In the genomic region with DNA sequence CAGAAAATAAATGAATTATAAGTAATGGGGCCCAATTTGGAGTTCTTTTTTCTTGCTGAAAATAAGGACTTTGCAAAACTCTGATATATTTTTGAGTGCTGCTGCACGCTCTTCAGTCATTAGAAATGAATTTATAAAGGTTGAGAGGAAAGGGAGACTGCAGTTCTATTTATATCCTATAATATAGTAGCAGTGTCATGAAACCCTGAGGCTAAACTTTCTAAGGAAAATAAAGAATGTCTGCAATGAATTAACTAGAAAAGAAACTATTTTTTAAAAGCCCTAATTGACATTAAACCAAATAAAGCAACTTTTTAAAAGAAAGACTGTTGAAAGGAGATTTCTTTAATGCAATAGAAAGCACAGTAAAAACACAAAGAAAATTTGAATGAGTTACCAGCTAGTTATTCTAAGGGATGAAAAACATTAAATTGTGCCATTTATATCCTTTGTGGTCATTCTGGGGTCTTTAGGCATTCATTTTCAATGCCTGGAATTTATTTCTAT, we compare ENCODE assay signal across 22 cellular contexts.
"Had no signal": no experiment of that assay in that cellular context is flagged by ENCODE, and none has a peak within 500 bp of the region (broad histone marks: within the 10 kb centered on the region; RNA-seq: fewer than 3 reads in every experiment).

No MANE protein-coding gene starts in this region.

- H3K9me3 ChIP-seq: esophagus muscularis mucosa, prostate gland, right atrium auricular region, stomach, thyroid gland, vagina had no signal

- H3K27ac ChIP-seq: esophagus muscularis mucosa, foreskin keratinocyte, heart right ventricle, neural progenitor cell, prostate gland, right atrium auricular region, stomach, thyroid gland, vagina had no signal

- H3K36me3 ChIP-seq: esophagus muscularis mucosa, heart right ventricle, neural progenitor cell, prostate gland, right atrium auricular region, stomach, thyroid gland, vagina had no signal

- H3K4me3 ChIP-seq: esophagus muscularis mucosa, heart right ventricle, lung, mucosa of descending colon, neural progenitor cell, prostate gland, right atrium auricular region, stomach, thyroid gland, vagina had no signal

- H3K27me3 ChIP-seq: esophagus muscularis mucosa, foreskin keratinocyte, heart right ventricle, neural progenitor cell, right atrium auricular region, stomach, thyroid gland, vagina had no signal

- H3K4me1 ChIP-seq: esophagus muscularis mucosa, foreskin keratinocyte, heart right ventricle, neural progenitor cell, prostate gland, right atrium auricular region, stomach, thyroid gland, vagina had no signal

- H3K9ac ChIP-seq: neural progenitor cell had no signal

- DNase-seq: effector CD8-positive, alpha-beta T cell; endodermal cell; foreskin keratinocyte; glutamatergic neuron; heart right ventricle; hippocampal formation; kidney glomerular epithelial cell; left colon; mucosa of descending colon; naive B cell; stimulated activated CD4-positive, alpha-beta T cell treated with anti-CD3 and anti-CD28 coated beads, Interleukin-2, amount 100 ng/mL, for 24 hours; stimulated activated CD4-positive, alpha-beta T cell treated with anti-CD3 and anti-CD28 coated beads, Interleukin-4, amount 100 ng/mL, for 24 hours; stimulated activated naive CD4-positive, alpha-beta T cell treated with Interleukin-2 at 50 U/mL for 16 hours; stomach; thyroid gland; trophoblast cell had no signal
